24 cellular contexts compared by ENCODE assay signal in genomic region chr12:70964867-70965469, GRCh38. TPM values are rescaled to one million over a fixed set of nuclear protein-coding genes. Genes with fewer than 3 reads are reported as not detected.
DNase-seq lines count a peak whose midpoint lies in the region; ATAC-seq and TF ChIP-seq lines count a peak whose summit lies in the region.
"Had no signal": no experiment of that assay in that cellular context is flagged by ENCODE, and none has a peak within 500 bp of the region (broad histone marks: within the 10 kb centered on the region; RNA-seq: fewer than 3 reads in every experiment).

No MANE protein-coding gene starts in this region.

- H3K27ac ChIP-seq in endodermal cell (ENCODE audit: low read depth, low read length) = no peak overlapping the region
- no peak overlapping the region for H3K27ac ChIP-seq in mesendoderm (ENCODE audit: low read depth, low read length)
- H3K27ac ChIP-seq: BLaER1 treated with 17β-estradiol and CSF1 and Interleukin-3, amounts not matched to agents 10 nM and 100 nM had no signal

- H3K4me2 ChIP-seq in Loucy (ENCODE audit: low read depth, low read length, poor library complexity, severe bottlenecking) = no peak overlapping the region
- H3K4me2 ChIP-seq in mesendoderm (ENCODE audit: low read length) = no peak overlapping the region
- H3K4me2 ChIP-seq: SK-N-SH had no signal

- no peak overlapping the region for H3K4me3 ChIP-seq in BE2C (ENCODE audit: low read depth, low read length)
- no peak overlapping the region for H3K4me3 ChIP-seq in Loucy (ENCODE audit: low read length, poor library complexity, severe bottlenecking)
- H3K4me3 ChIP-seq in endodermal cell (ENCODE audit: low read length) = no peak overlapping the region
- H3K4me3 ChIP-seq in mesendoderm (ENCODE audit: low read length) = no peak overlapping the region
- H3K4me3 ChIP-seq: BLaER1 treated with 17β-estradiol and CSF1 and Interleukin-3, amounts not matched to agents 10 nM and 100 nM had no signal

- H2BK15ac ChIP-seq in mesendoderm (replicated peaks; ENCODE audit: low read depth) = no peak overlapping the region

- no peaks in the 10 kb centered on the region for H3K79me1 ChIP-seq in mesendoderm (ENCODE audit: low read length)

- H3K36me3 ChIP-seq in BE2C = no peaks in the 10 kb centered on the region
- H3K36me3 ChIP-seq in Loucy (ENCODE audit: insufficient read depth, low read length) = no peaks in the 10 kb centered on the region
- H3K36me3 ChIP-seq in endodermal cell (ENCODE audit: control insufficient read depth, insufficient read depth, low read length) = no peaks in the 10 kb centered on the region
- H3K36me3 ChIP-seq in mesendoderm (ENCODE audit: control insufficient read depth, insufficient read depth, low read length) = no peaks in the 10 kb centered on the region
- H3K36me3 ChIP-seq: BLaER1 treated with 17β-estradiol and CSF1 and Interleukin-3, amounts not matched to agents 10 nM and 100 nM had no signal

- peak overlapping the region; percentile 39 for H3K18ac ChIP-seq in mesendoderm (ENCODE audit: low read length)

- H3K9me2 ChIP-seq in Loucy (replicated peaks; ENCODE audit: low read depth, low read length) = no peaks in the 10 kb centered on the region
- H3K9me2 ChIP-seq: SK-N-SH had no signal

- H4K5ac ChIP-seq in mesendoderm (ENCODE audit: low read length) = no peak overlapping the region

- H3K9me3 ChIP-seq in BE2C (no peaks in the 10 kb centered on the region), Loucy (ENCODE audit: insufficient read depth, low read depth, low read length) (0 out of 2 replicates have a peak, but pooled peaks cover 5% of the 10 kb centered on the region), endodermal cell (ENCODE audit: control insufficient read depth, low read length) (no peaks in the 10 kb centered on the region)
- H3K9me3 ChIP-seq: SK-N-SH had no signal

- CTCF ChIA-PET in activated CD4-positive, alpha-beta memory T cell treated with anti-CD3 and anti-CD28 coated beads for 36 hours (lab: Charles Lee) = no interaction called here

- no peaks in the 10 kb centered on the region for H3K36me3 Mint-ChIP-seq in endodermal cell (ENCODE audit: low read depth)
- no peaks in the 10 kb centered on the region for H3K36me3 Mint-ChIP-seq in activated CD4-positive, alpha-beta memory T cell treated with anti-CD3 and anti-CD28 coated beads for 36 hours

- H3K27ac Mint-ChIP-seq in endodermal cell = no peak overlapping the region
- no peak overlapping the region for H3K27ac Mint-ChIP-seq in activated CD4-positive, alpha-beta memory T cell treated with anti-CD3 and anti-CD28 coated beads for 36 hours
- H3K27ac Mint-ChIP-seq: CD4-positive, alpha-beta T cell had no signal

- H3K9ac ChIP-seq in Loucy (ENCODE audit: low read depth, low read length, poor library complexity, severe bottlenecking) = no peak overlapping the region
- H3K9ac ChIP-seq in endodermal cell (ENCODE audit: extremely low read depth, low read length, poor library complexity, severe bottlenecking) = no peak overlapping the region
- no peak overlapping the region for H3K9ac ChIP-seq in mesendoderm (ENCODE audit: low read length)
- H3K9ac ChIP-seq: BLaER1 treated with 17β-estradiol and CSF1 and Interleukin-3, amounts not matched to agents 10 nM and 100 nM; SK-N-SH had no signal

- intact Hi-C loops in activated CD4-positive, alpha-beta memory T cell treated with anti-CD3 and anti-CD28 coated beads for 36 hours (cut with micrococcal nuclease) = no loop called here

- H3K27me3 ChIP-seq in BE2C (no peaks in the 10 kb centered on the region), Loucy (ENCODE audit: insufficient read depth, low read length, poor library complexity, severe bottlenecking) (no peaks in the 10 kb centered on the region), endodermal cell (ENCODE audit: control insufficient read depth, insufficient read depth, low read length, poor library complexity, severe bottlenecking) (no peaks in the 10 kb centered on the region), mesendoderm (ENCODE audit: insufficient read depth, low read length, poor library complexity) (no peaks in the 10 kb centered on the region)
- H3K27me3 ChIP-seq: BLaER1 treated with 17β-estradiol and CSF1 and Interleukin-3, amounts not matched to agents 10 nM and 100 nM had no signal

- H3K79me2 ChIP-seq in Loucy (ENCODE audit: insufficient read depth, low read length) (no peaks in the 10 kb centered on the region), mesendoderm (ENCODE audit: control insufficient read depth, insufficient read depth, low read length) (no peaks in the 10 kb centered on the region)

- no peak overlapping the region for H4K8ac ChIP-seq in mesendoderm (ENCODE audit: low read depth, low read length)

- H3K4me1 ChIP-seq in BE2C (peaks cover 22% of the 10 kb centered on the region), Loucy (ENCODE audit: insufficient read depth, low read length, poor library complexity, severe bottlenecking) (peaks cover 56% of the 10 kb centered on the region), endodermal cell (ENCODE audit: control insufficient read depth, insufficient read depth, low read length) (no peaks in the 10 kb centered on the region), mesendoderm (ENCODE audit: control insufficient read depth, low read depth, low read length) (no peaks in the 10 kb centered on the region)

- no peak for ATAC-seq in HG02981 (IDR thresholded peaks at IDR 0.05; ENCODE audit: unreplicated experiment)
- no peak for ATAC-seq in GM18517 (IDR thresholded peaks at IDR 0.05; ENCODE audit: unreplicated experiment)
- ATAC-seq: PC-3 had no signal

- H3K56ac ChIP-seq in mesendoderm (ENCODE audit: low read length) = no peak overlapping the region

- POLR2A ChIA-PET in activated CD4-positive, alpha-beta memory T cell treated with anti-CD3 and anti-CD28 coated beads for 36 hours (lab: Charles Lee) = no interaction called here

- no peak overlapping the region for H2BK5ac ChIP-seq in mesendoderm (ENCODE audit: low read length)

- H2BK120ac ChIP-seq in mesendoderm (ENCODE audit: low read depth, low read length) = no peak overlapping the region

- H4K20me1 ChIP-seq in Loucy (ENCODE audit: insufficient read depth, low read length, poor library complexity, severe bottlenecking) = no peaks in the 10 kb centered on the region
- H4K20me1 ChIP-seq: BLaER1 treated with 17β-estradiol and CSF1 and Interleukin-3, amounts not matched to agents 10 nM and 100 nM had no signal

- no peaks in the 10 kb centered on the region for H3K27me3 Mint-ChIP-seq in endodermal cell (ENCODE audit: insufficient read depth)
- H3K27me3 Mint-ChIP-seq in activated CD4-positive, alpha-beta memory T cell treated with anti-CD3 and anti-CD28 coated beads for 36 hours = no peaks in the 10 kb centered on the region
- H3K27me3 Mint-ChIP-seq: CD4-positive, alpha-beta T cell had no signal

- DNase-seq in BE2C (peak; percentile 41), endodermal cell (peak; percentile 56), mesendoderm (peak; percentile 74), NCI-H1436 treated with DMSO at 0.1 percent for 48 hours (lab: John Stamatoyannopoulos, UW) (no peak)
- DNase-seq in activated CD4-positive, alpha-beta memory T cell treated with anti-CD3 and anti-CD28 coated beads for 36 hours = no peak
- DNase-seq: CD4-positive, alpha-beta T cell; EL; GF-D8; H7; Karpas-422; NCI-H1092 treated with DMSO at 0.1 percent for 48 hours; NCI-H146; NCI-H2029 treated with DMSO at 0.1 percent for 48 hours; NCI-H2171; NCI-H345; NCI-H524 treated with DMSO at 0.1 percent for 48 hours; NCI-H774; PC-3; SK-N-SH; SW 1271 had no signal

- no peaks in the 10 kb centered on the region for H3F3A ChIP-seq in Loucy (ENCODE audit: low read depth)

- no peak overlapping the region for H2AK5ac ChIP-seq in mesendoderm (ENCODE audit: low read length)

- no peak overlapping the region for H3K4ac ChIP-seq in mesendoderm (ENCODE audit: low read depth, low read length)

- no peak overlapping the region for H3K4me3 Mint-ChIP-seq in endodermal cell
- H3K4me3 Mint-ChIP-seq in activated CD4-positive, alpha-beta memory T cell treated with anti-CD3 and anti-CD28 coated beads for 36 hours = no peak overlapping the region
- H3K4me3 Mint-ChIP-seq: CD4-positive, alpha-beta T cell had no signal

- WGBS in endodermal cell (ENCODE audit: insufficient coverage in 1 of 2, insufficient read length in 1 of 2), 2 experiments = 92% methylated on average over 4 of the region's 4 CpGs; no CpG with 5 or more reads in 1 of the 2 experiments
- no CpG with 5 or more reads among the region's 4 CpGs for WGBS in mesendoderm (ENCODE audit: extremely low coverage, insufficient coverage, low lambda C conversion rate)

- peaks cover 2% of the 10 kb centered on the region for H3K9me3 Mint-ChIP-seq in endodermal cell
- no peaks in the 10 kb centered on the region for H3K9me3 Mint-ChIP-seq in activated CD4-positive, alpha-beta memory T cell treated with anti-CD3 and anti-CD28 coated beads for 36 hours

- TF ChIP-seq CTCF in BE2C (IDR thresholded peaks at IDR 0.05; ENCODE audit: low read depth, low read length) (peak; percentile 28; the same call in 1 of the 2 replicates), Loucy (conservative IDR thresholded peaks at IDR 0.05; ENCODE audit: low read length) (peak; percentile 41), endodermal cell (conservative IDR thresholded peaks at IDR 0.05) (peak; percentile 55)

- H3K23ac ChIP-seq in mesendoderm (ENCODE audit: low read length) = no peak overlapping the region

- peak overlapping the region; percentile 44; the same call in 1 of the 2 replicates for H2AFZ ChIP-seq in Loucy (ENCODE audit: low read length)

- H3K4me1 Mint-ChIP-seq in endodermal cell = peaks cover 2% of the 10 kb centered on the region
- no peaks in the 10 kb centered on the region for H3K4me1 Mint-ChIP-seq in activated CD4-positive, alpha-beta memory T cell treated with anti-CD3 and anti-CD28 coated beads for 36 hours (ENCODE audit: low read depth)

RNA-seq across cellular contexts. Expression of gene PTPRR, which starts 44.4 kb away (rescaled TPM):
- 36.3 TPM for polyA plus RNA-seq in BE2C (2012; ENCODE audit: insufficient read depth, insufficient read length, low read depth)
- under 1 TPM; 0.27 to 0.40 TPM for total RNA-seq in endodermal cell
- 0.68 TPM for polyA plus RNA-seq in endodermal cell (2013, experiment 1 of 2)
- polyA plus RNA-seq in endodermal cell (2013, experiment 2 of 2) = 0.46 TPM
- polyA plus RNA-seq in mesendoderm (2013, experiment 1 of 2) = 0.07 TPM
- polyA plus RNA-seq in mesendoderm (2013, experiment 2 of 2) = 0.08 TPM
- total RNA-seq in activated CD4-positive, alpha-beta memory T cell treated with anti-CD3 and anti-CD28 coated beads for 36 hours = not detected
- total RNA-seq: CD4-positive, alpha-beta T cell had no signal

Comparison
In these comparisons a context has a peak if more than half of its experiments do, and no peak if none do; other contexts are left out.
1. DNase-seq: peak in BE2C (single experiment), endodermal cell (single experiment) and mesendoderm (single experiment); none in NCI-H1436 treated with DMSO at 0.1 percent for 48 hours (single experiment) and activated CD4-positive, alpha-beta memory T cell treated with anti-CD3 and anti-CD28 coated beads for 36 hours (single experiment).
2. Peak in every context shown above with its lines, with median percentiles within 50 percentile points of each other: CTCF ChIP-seq.